Comparison of ENCODE assay signal across 28 cellular contexts in genomic region chr5:43286623-43287022, GRCh38. TPM values are rescaled to one million over a fixed set of nuclear protein-coding genes. Genes with fewer than 3 reads are reported as not detected.
DNase-seq lines count a peak whose midpoint lies in the region; ATAC-seq and TF ChIP-seq lines count a peak whose summit lies in the region.
"Had no signal": no experiment of that assay in that cellular context is flagged by ENCODE, and none has a peak within 500 bp of the region (broad histone marks: within the 10 kb centered on the region; RNA-seq: fewer than 3 reads in every experiment).

No MANE protein-coding gene starts in this region.

- H3K9ac ChIP-seq in endodermal cell (ENCODE audit: extremely low read depth, low read length, poor library complexity, severe bottlenecking): no peak overlapping the region
- H3K9ac ChIP-seq in neural progenitor cell: no peak overlapping the region

- POLR2A ChIA-PET in activated CD8-positive, alpha-beta T cell treated with anti-CD3 and anti-CD28 coated beads, Interleukin-2, amount 10 ng/mL, durations not matched to agents 7 days and 5 days (lab: Charles Lee): no interaction called here
- POLR2A ChIA-PET in activated CD8-positive, alpha-beta T cell treated with anti-CD3 and anti-CD28 coated beads for 36 hours (lab: Charles Lee): interaction anchor here (0.9 to 1.1 kb wide), 2 partner anchors 9 to 26 kb away, joined by 3 to 4 read pairs; partner anchors contain the start of gene HMGCS1
- POLR2A ChIA-PET in PC-9 (lab: Charles Lee; ENCODE audit: unreplicated experiment): interaction anchor here (0.6 kb wide), 1 partner anchor 1382 kb away, joined by 3 read pairs; the partner anchor contains the start of gene RIMOC1
- POLR2A ChIA-PET in activated CD4-positive, alpha-beta memory T cell treated with anti-CD3 and anti-CD28 coated beads for 36 hours (lab: Charles Lee): no interaction called here

- CTCF ChIA-PET in activated CD8-positive, alpha-beta T cell treated with anti-CD3 and anti-CD28 coated beads, Interleukin-2, amount 10 ng/mL, durations not matched to agents 7 days and 5 days (lab: Charles Lee): no interaction called here
- CTCF ChIA-PET in activated CD8-positive, alpha-beta T cell treated with anti-CD3 and anti-CD28 coated beads for 36 hours (lab: Charles Lee): no interaction called here
- CTCF ChIA-PET in PC-9 (lab: Charles Lee): no interaction called here
- CTCF ChIA-PET in activated CD4-positive, alpha-beta memory T cell treated with anti-CD3 and anti-CD28 coated beads for 36 hours (lab: Charles Lee): no interaction called here

- H3K9me2 ChIP-seq in PC-9 (ENCODE audit: insufficient read depth): no peaks in the 10 kb centered on the region; the same call in 1 of the 2 replicates

- intact Hi-C loops in activated CD8-positive, alpha-beta T cell treated with anti-CD3 and anti-CD28 coated beads for 36 hours (cut with micrococcal nuclease): no loop called here
- intact Hi-C loops in PC-9 (cut with micrococcal nuclease; ENCODE audit: unreplicated experiment): no loop called here
- intact Hi-C loops in activated CD4-positive, alpha-beta memory T cell treated with anti-CD3 and anti-CD28 coated beads for 36 hours (cut with micrococcal nuclease): no loop called here

- no peaks in the 10 kb centered on the region for H3K4me1 ChIP-seq in PC-9 (replicated peaks; ENCODE audit: insufficient read depth)
- no peaks in the 10 kb centered on the region for H3K4me1 ChIP-seq in endodermal cell (ENCODE audit: control insufficient read depth, insufficient read depth, low read length)
- H3K4me1 ChIP-seq in neural progenitor cell: no peaks in the 10 kb centered on the region
- H3K4me1 ChIP-seq: Peyer's patch, psoas muscle, suprapubic skin had no signal

- DNase-seq in activated CD8-positive, alpha-beta T cell treated with anti-CD3 and anti-CD28 coated beads, Interleukin-2, amount 10 ng/mL, durations not matched to agents 7 days and 5 days: no peak
- DNase-seq in activated CD8-positive, alpha-beta T cell treated with anti-CD3 and anti-CD28 coated beads for 36 hours: no peak
- DNase-seq in PC-9 (no peak), endodermal cell (no peak), neural progenitor cell (ENCODE audit: low spot score) (no peak), KBM-7 (no peak)
- no peak for DNase-seq in activated CD4-positive, alpha-beta memory T cell treated with anti-CD3 and anti-CD28 coated beads for 36 hours
- DNase-seq in effector CD8-positive, alpha-beta T cell (lab: John Stamatoyannopoulos, UW): no peak
- DNase-seq: activated CD4-positive, alpha-beta memory T cell treated with anti-CD3 and anti-CD28 coated beads, Interleukin-2, amount 10 ng/mL, durations not matched to agents 7 days and 5 days; activated T-cell treated with anti-CD3 and anti-CD28 coated beads, Interleukin-2, amount 50 U/mL, for 1 hour; AML-193; brain microvascular endothelial cell; CD4-positive, alpha-beta T cell; DMS 273 treated with DMSO at 0.1 percent for 48 hours; effector CD4-positive, alpha-beta T cell; HCEC 1CT; head of caudate nucleus; NCI-H1105 treated with DMSO at 0.1 percent for 48 hours; NCI-H2029; NCI-H526; nucleus accumbens; Peyer's patch; psoas muscle; SIG-M5; stimulated activated CD4-positive, alpha-beta T cell treated with anti-CD3 and anti-CD28 coated beads, Interleukin-15, amount 100 ng/mL, for 24 hours; stimulated activated naive CD4-positive, alpha-beta T cell; SW 1271 had no signal

- H3K27ac Mint-ChIP-seq in activated CD8-positive, alpha-beta T cell treated with anti-CD3 and anti-CD28 coated beads, Interleukin-2, amount 10 ng/mL, durations not matched to agents 7 days and 5 days: no peak overlapping the region
- H3K27ac Mint-ChIP-seq in activated CD8-positive, alpha-beta T cell treated with anti-CD3 and anti-CD28 coated beads for 36 hours: no peak overlapping the region
- H3K27ac Mint-ChIP-seq in endodermal cell: no peak overlapping the region
- peak overlapping the region; percentile 72 for H3K27ac Mint-ChIP-seq in neural progenitor cell
- no peak overlapping the region for H3K27ac Mint-ChIP-seq in activated CD4-positive, alpha-beta memory T cell treated with anti-CD3 and anti-CD28 coated beads for 36 hours
- H3K27ac Mint-ChIP-seq: activated CD4-positive, alpha-beta memory T cell treated with anti-CD3 and anti-CD28 coated beads, Interleukin-2, amount 10 ng/mL, durations not matched to agents 7 days and 5 days; CD4-positive, alpha-beta T cell had no signal

- H3K9me3 Mint-ChIP-seq in activated CD8-positive, alpha-beta T cell treated with anti-CD3 and anti-CD28 coated beads, Interleukin-2, amount 10 ng/mL, durations not matched to agents 7 days and 5 days (ENCODE audit: insufficient read depth): no peaks in the 10 kb centered on the region
- no peaks in the 10 kb centered on the region for H3K9me3 Mint-ChIP-seq in activated CD8-positive, alpha-beta T cell treated with anti-CD3 and anti-CD28 coated beads for 36 hours
- H3K9me3 Mint-ChIP-seq in endodermal cell (no peaks in the 10 kb centered on the region), neural progenitor cell (no peaks in the 10 kb centered on the region)
- no peaks in the 10 kb centered on the region for H3K9me3 Mint-ChIP-seq in activated CD4-positive, alpha-beta memory T cell treated with anti-CD3 and anti-CD28 coated beads for 36 hours
- H3K9me3 Mint-ChIP-seq: activated CD4-positive, alpha-beta memory T cell treated with anti-CD3 and anti-CD28 coated beads, Interleukin-2, amount 10 ng/mL, durations not matched to agents 7 days and 5 days; CD4-positive, alpha-beta T cell had no signal

- no peak overlapping the region for H2AFZ ChIP-seq in PC-9
- H2AFZ ChIP-seq in neural progenitor cell (replicated peaks): no peak overlapping the region

- BruUV-seq in PC-9 (replicated peaks; lab: Mats Ljungman, UMichigan): TSS peak; percentile 2

- H4K20me1 ChIP-seq in PC-9 (ENCODE audit: insufficient read depth): no peaks in the 10 kb centered on the region
- peaks cover 28% of the 10 kb centered on the region for H4K20me1 ChIP-seq in neural progenitor cell (ENCODE audit: low read depth)

- ATAC-seq in activated CD8-positive, alpha-beta T cell treated with anti-CD3 and anti-CD28 coated beads, Interleukin-2, amount 10 ng/mL, durations not matched to agents 7 days and 5 days: peak; percentile 25
- ATAC-seq in activated CD8-positive, alpha-beta T cell treated with anti-CD3 and anti-CD28 coated beads for 36 hours: no peak
- ATAC-seq: psoas muscle had no signal

- H3F3A ChIP-seq in PC-9 (ENCODE audit: insufficient read depth, low read depth) (peaks cover 37% of the 10 kb centered on the region; the same call in 1 of the 2 replicates), neural progenitor cell (ENCODE audit: low read depth) (peaks cover 61% of the 10 kb centered on the region)

- H3K4me3 Mint-ChIP-seq in activated CD8-positive, alpha-beta T cell treated with anti-CD3 and anti-CD28 coated beads, Interleukin-2, amount 10 ng/mL, durations not matched to agents 7 days and 5 days: no peak overlapping the region
- no peak overlapping the region for H3K4me3 Mint-ChIP-seq in activated CD8-positive, alpha-beta T cell treated with anti-CD3 and anti-CD28 coated beads for 36 hours
- H3K4me3 Mint-ChIP-seq in endodermal cell: no peak overlapping the region
- H3K4me3 Mint-ChIP-seq in neural progenitor cell: no peak overlapping the region
- H3K4me3 Mint-ChIP-seq in activated CD4-positive, alpha-beta memory T cell treated with anti-CD3 and anti-CD28 coated beads for 36 hours: no peak overlapping the region
- H3K4me3 Mint-ChIP-seq: activated CD4-positive, alpha-beta memory T cell treated with anti-CD3 and anti-CD28 coated beads, Interleukin-2, amount 10 ng/mL, durations not matched to agents 7 days and 5 days; CD4-positive, alpha-beta T cell had no signal

- H3K27me3 ChIP-seq in PC-9 (ENCODE audit: insufficient read depth, low read depth) (no peaks in the 10 kb centered on the region), endodermal cell (ENCODE audit: control insufficient read depth, insufficient read depth, low read length, poor library complexity, severe bottlenecking) (no peaks in the 10 kb centered on the region), neural progenitor cell (no peaks in the 10 kb centered on the region)
- H3K27me3 ChIP-seq: brain microvascular endothelial cell, Peyer's patch, suprapubic skin had no signal

- no peak overlapping the region for H3K4me3 ChIP-seq in PC-9
- no peak overlapping the region for H3K4me3 ChIP-seq in endodermal cell (ENCODE audit: low read length)
- H3K4me3 ChIP-seq in neural progenitor cell: no peak overlapping the region
- H3K4me3 ChIP-seq: Peyer's patch, psoas muscle, suprapubic skin had no signal

- H3K27ac ChIP-seq in PC-9 (no peak overlapping the region), endodermal cell (ENCODE audit: low read depth, low read length) (peak overlapping the region; percentile 3), neural progenitor cell (peak overlapping the region; percentile 58)
- H3K27ac ChIP-seq: brain microvascular endothelial cell, Peyer's patch, psoas muscle, suprapubic skin had no signal

- H3K36me3 ChIP-seq in PC-9 (ENCODE audit: low read depth) (peaks cover 37% of the 10 kb centered on the region; the same call in 1 of the 2 replicates), endodermal cell (ENCODE audit: control insufficient read depth, insufficient read depth, low read length) (peaks cover 51% of the 10 kb centered on the region), neural progenitor cell (peaks cover 18% of the 10 kb centered on the region)

- no peak for TF ChIP-seq CTCF in activated CD8-positive, alpha-beta T cell treated with anti-CD3 and anti-CD28 coated beads for 36 hours (IDR thresholded peaks at IDR 0.05)
- no peak for TF ChIP-seq CTCF in PC-9 (conservative IDR thresholded peaks at IDR 0.05)
- TF ChIP-seq CTCF in endodermal cell (conservative IDR thresholded peaks at IDR 0.05): no peak
- TF ChIP-seq CTCF in neural progenitor cell (IDR thresholded peaks at IDR 0.05): no peak

- peaks cover 7% of the 10 kb centered on the region for H3K4me1 Mint-ChIP-seq in activated CD8-positive, alpha-beta T cell treated with anti-CD3 and anti-CD28 coated beads, Interleukin-2, amount 10 ng/mL, durations not matched to agents 7 days and 5 days (ENCODE audit: low read depth)
- H3K4me1 Mint-ChIP-seq in activated CD8-positive, alpha-beta T cell treated with anti-CD3 and anti-CD28 coated beads for 36 hours (ENCODE audit: low read depth): peaks cover 4% of the 10 kb centered on the region
- H3K4me1 Mint-ChIP-seq in endodermal cell (no peaks in the 10 kb centered on the region), neural progenitor cell (no peaks in the 10 kb centered on the region)
- H3K4me1 Mint-ChIP-seq in activated CD4-positive, alpha-beta memory T cell treated with anti-CD3 and anti-CD28 coated beads for 36 hours (ENCODE audit: low read depth): peaks cover 14% of the 10 kb centered on the region

- no peak overlapping the region for H3K4me2 ChIP-seq in PC-9
- no peak overlapping the region for H3K4me2 ChIP-seq in neural progenitor cell

- in situ Hi-C loops in KBM-7 (cut with MboI; ENCODE audit: low pct_unique_long_range_greater_than_20kb, low sequenced_read_pairs): no loop called here

- H3K79me2 ChIP-seq in PC-9 (ENCODE audit: low read depth) (no peaks in the 10 kb centered on the region), neural progenitor cell (ENCODE audit: low read depth) (peaks cover 4% of the 10 kb centered on the region)

- no peaks in the 10 kb centered on the region for H3K27me3 Mint-ChIP-seq in activated CD8-positive, alpha-beta T cell treated with anti-CD3 and anti-CD28 coated beads, Interleukin-2, amount 10 ng/mL, durations not matched to agents 7 days and 5 days (ENCODE audit: low read depth)
- no peaks in the 10 kb centered on the region for H3K27me3 Mint-ChIP-seq in activated CD8-positive, alpha-beta T cell treated with anti-CD3 and anti-CD28 coated beads for 36 hours
- H3K27me3 Mint-ChIP-seq in endodermal cell (ENCODE audit: insufficient read depth) (no peaks in the 10 kb centered on the region), neural progenitor cell (ENCODE audit: insufficient read depth, low read depth) (peaks cover 10% of the 10 kb centered on the region)
- no peaks in the 10 kb centered on the region for H3K27me3 Mint-ChIP-seq in activated CD4-positive, alpha-beta memory T cell treated with anti-CD3 and anti-CD28 coated beads for 36 hours
- H3K27me3 Mint-ChIP-seq: activated CD4-positive, alpha-beta memory T cell treated with anti-CD3 and anti-CD28 coated beads, Interleukin-2, amount 10 ng/mL, durations not matched to agents 7 days and 5 days; CD4-positive, alpha-beta T cell had no signal

- H3K9me3 ChIP-seq in PC-9 (ENCODE audit: insufficient read depth, low read depth) (no peaks in the 10 kb centered on the region), endodermal cell (ENCODE audit: control insufficient read depth, low read length) (no peaks in the 10 kb centered on the region), neural progenitor cell (ENCODE audit: low read depth) (no peaks in the 10 kb centered on the region)
- H3K9me3 ChIP-seq: Peyer's patch, psoas muscle, suprapubic skin had no signal

- H3K36me3 Mint-ChIP-seq in activated CD8-positive, alpha-beta T cell treated with anti-CD3 and anti-CD28 coated beads, Interleukin-2, amount 10 ng/mL, durations not matched to agents 7 days and 5 days (ENCODE audit: low read depth): peaks cover 37% of the 10 kb centered on the region
- H3K36me3 Mint-ChIP-seq in activated CD8-positive, alpha-beta T cell treated with anti-CD3 and anti-CD28 coated beads for 36 hours (ENCODE audit: low read depth): peaks cover 44% of the 10 kb centered on the region
- H3K36me3 Mint-ChIP-seq in endodermal cell (ENCODE audit: low read depth) (peaks cover 36% of the 10 kb centered on the region), neural progenitor cell (peaks cover 46% of the 10 kb centered on the region)
- H3K36me3 Mint-ChIP-seq in activated CD4-positive, alpha-beta memory T cell treated with anti-CD3 and anti-CD28 coated beads for 36 hours: peaks cover 46% of the 10 kb centered on the region

RNA-seq across cellular contexts. Expression of gene HMGCS1, which starts 26.6 kb away (rescaled TPM):
- 10 to 100 TPM; 82.4 to 90.6 TPM for total RNA-seq in activated CD8-positive, alpha-beta T cell treated with anti-CD3 and anti-CD28 coated beads, Interleukin-2, amount 10 ng/mL, durations not matched to agents 7 days and 5 days
- 10 to 100 TPM; 63.6 to 65.7 TPM for total RNA-seq in activated CD8-positive, alpha-beta T cell treated with anti-CD3 and anti-CD28 coated beads for 36 hours
- total RNA-seq in PC-9 (2021) (152 and 189 TPM in 2 replicates), endodermal cell (100 to 1,000 TPM; 142 to 176 TPM), neural progenitor cell (ENCODE audit: low replicate concordance) (221 and 274 TPM in 2 replicates)
- 616 TPM for polyA plus RNA-seq in endodermal cell (2013, experiment 1 of 2)
- 649 TPM for polyA plus RNA-seq in endodermal cell (2013, experiment 2 of 2)
- 100 to 1,000 TPM; 158 to 162 TPM for total RNA-seq in activated CD4-positive, alpha-beta memory T cell treated with anti-CD3 and anti-CD28 coated beads for 36 hours

Comparison
In these comparisons a context has a peak if more than half of its experiments do, and no peak if none do; other contexts are left out.
1. POLR2A ChIA-PET loops: an anchor here in activated CD8-positive, alpha-beta T cell treated with anti-CD3 and anti-CD28 coated beads for 36 hours (0.9 to 1.1 kb wide) and PC-9 (0.6 kb wide); none called in activated CD8-positive, alpha-beta T cell treated with anti-CD3 and anti-CD28 coated beads, Interleukin-2, amount 10 ng/mL, durations not matched to agents 7 days and 5 days and activated CD4-positive, alpha-beta memory T cell treated with anti-CD3 and anti-CD28 coated beads for 36 hours.